ENCODE assay signal across 32 cellular contexts in the genomic region with DNA sequence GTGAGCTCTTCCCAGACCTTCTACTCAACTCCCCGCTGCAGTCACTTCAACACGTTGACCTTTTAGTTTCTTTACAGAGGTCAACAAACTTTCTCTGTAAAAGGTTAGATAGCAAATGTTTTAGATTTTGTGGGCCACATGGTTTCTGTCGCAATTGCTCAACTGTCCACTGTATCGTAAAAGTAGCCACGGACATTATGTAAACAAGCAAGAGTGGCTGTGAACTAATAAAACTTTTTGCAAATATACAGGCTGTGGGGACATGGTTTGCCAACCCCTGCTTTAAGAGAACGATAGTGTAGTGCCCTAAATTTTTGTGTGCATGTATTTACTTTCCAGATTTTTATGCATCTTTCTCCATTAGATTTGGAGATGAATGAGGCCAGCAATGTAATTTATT.
"Had no signal": no experiment of that assay in that cellular context is flagged by ENCODE, and none has a peak within 500 bp of the region (broad histone marks: within the 10 kb centered on the region; RNA-seq: fewer than 3 reads in every experiment).

No MANE protein-coding gene starts in this region.

- H3K27me3 Mint-ChIP-seq: activated CD4-positive, alpha-beta memory T cell treated with anti-CD3 and anti-CD28 coated beads for 36 hours; activated CD4-positive, alpha-beta T cell treated with anti-CD3 and anti-CD28 coated beads for 36 hours; activated CD8-positive, alpha-beta memory T cell treated with anti-CD3 and anti-CD28 coated beads, Interleukin-2, amount 10 ng/mL, durations not matched to agents 7 days and 5 days; activated naive CD4-positive, alpha-beta T cell treated with anti-CD3 and anti-CD28 coated beads, Interleukin-2, amount 10 ng/mL, durations not matched to agents 7 days and 5 days; activated naive CD8-positive, alpha-beta T cell treated with anti-CD3 and anti-CD28 coated beads, Interleukin-2, amount 50 U/mL, for 24 hours had no signal

- H3K27ac ChIP-seq: KMS-11, SJSA1 had no signal

- H3K36me3 Mint-ChIP-seq: activated CD4-positive, alpha-beta memory T cell treated with anti-CD3 and anti-CD28 coated beads for 36 hours; activated CD8-positive, alpha-beta memory T cell treated with anti-CD3 and anti-CD28 coated beads, Interleukin-2, amount 10 ng/mL, durations not matched to agents 7 days and 5 days; activated naive CD4-positive, alpha-beta T cell treated with anti-CD3 and anti-CD28 coated beads, Interleukin-2, amount 10 ng/mL, durations not matched to agents 7 days and 5 days; activated naive CD8-positive, alpha-beta T cell; brain had no signal

- H3K4me3 Mint-ChIP-seq: activated CD4-positive, alpha-beta memory T cell treated with anti-CD3 and anti-CD28 coated beads for 36 hours; activated CD4-positive, alpha-beta T cell treated with anti-CD3 and anti-CD28 coated beads for 36 hours; activated CD8-positive, alpha-beta memory T cell treated with anti-CD3 and anti-CD28 coated beads, Interleukin-2, amount 10 ng/mL, durations not matched to agents 7 days and 5 days; activated naive CD4-positive, alpha-beta T cell treated with anti-CD3 and anti-CD28 coated beads, Interleukin-2, amount 10 ng/mL, durations not matched to agents 7 days and 5 days; activated naive CD8-positive, alpha-beta T cell; activated naive CD8-positive, alpha-beta T cell treated with anti-CD3 and anti-CD28 coated beads, Interleukin-2, amount 50 U/mL, for 24 hours; brain; T-helper 1 cell treated with Interleukin-12 subunit alpha and Interleukin-12 subunit beta and Interleukin-4 antibody, amounts not matched to agents 30 μg/mL and 1 μg/mL, for 36 hours; T-helper 2 cell treated with Interferon-gamma antibody and Interleukin-4, amounts not matched to agents 5 μg/mL and 100 μg/mL, for 36 hours; WTC11 had no signal

- H3K27ac Mint-ChIP-seq: activated CD4-positive, alpha-beta memory T cell treated with anti-CD3 and anti-CD28 coated beads for 36 hours; activated CD4-positive, alpha-beta T cell treated with anti-CD3 and anti-CD28 coated beads for 36 hours; activated CD8-positive, alpha-beta memory T cell treated with anti-CD3 and anti-CD28 coated beads, Interleukin-2, amount 10 ng/mL, durations not matched to agents 7 days and 5 days; activated naive CD4-positive, alpha-beta T cell treated with anti-CD3 and anti-CD28 coated beads, Interleukin-2, amount 10 ng/mL, durations not matched to agents 7 days and 5 days; activated naive CD8-positive, alpha-beta T cell; activated naive CD8-positive, alpha-beta T cell treated with anti-CD3 and anti-CD28 coated beads, Interleukin-2, amount 50 U/mL, for 24 hours; T-helper 1 cell treated with Interleukin-12 subunit alpha and Interleukin-12 subunit beta and Interleukin-4 antibody, amounts not matched to agents 30 μg/mL and 1 μg/mL, for 36 hours; T-helper 2 cell treated with Interferon-gamma antibody and Interleukin-4, amounts not matched to agents 5 μg/mL and 100 μg/mL, for 36 hours; WTC11 had no signal

- DNase-seq: activated CD4-positive, alpha-beta memory T cell treated with anti-CD3 and anti-CD28 coated beads for 36 hours; activated CD4-positive, alpha-beta T cell treated with anti-CD3 and anti-CD28 coated beads for 36 hours; activated CD4-positive, alpha-beta T cell treated with anti-CD3 and anti-CD28 coated beads, Interleukin-2, amount 50 U/mL, for 1 hour; activated CD8-positive, alpha-beta memory T cell treated with anti-CD3 and anti-CD28 coated beads for 24 hours; activated CD8-positive, alpha-beta memory T cell treated with anti-CD3 and anti-CD28 coated beads, Interleukin-2, amount 10 ng/mL, durations not matched to agents 7 days and 5 days; activated CD8-positive, alpha-beta memory T cell treated with anti-CD3 and anti-CD28 coated beads, Interleukin-2, amount 50 U/mL, for 48 hours; activated effector memory CD4-positive, alpha-beta T cell treated with Interleukin-2 at 50 U/mL for 16 hours; activated naive CD4-positive, alpha-beta T cell treated with anti-CD3 and anti-CD28 coated beads, Interleukin-2, amount 10 ng/mL, durations not matched to agents 7 days and 5 days; activated naive CD8-positive, alpha-beta T cell treated with anti-CD3 and anti-CD28 coated beads, Interleukin-2, amount 50 U/mL, for 24 hours; activated T-cell treated with anti-CD3 and anti-CD28 coated beads, Interleukin-2, amount 50 U/mL, for 48 hours; anterior cingulate cortex; caudate nucleus; MG63; NCI-H1048; NCI-H1105 treated with DMSO at 0.1 percent for 48 hours; NCI-H1436; NCI-H1694; NCI-H1930; NCI-H2081 treated with DMSO at 0.1 percent for 48 hours; NCI-H226; NCI-H524 treated with DMSO at 0.1 percent for 48 hours; SHP77; SK-N-SH had no signal

- H3K4me1 Mint-ChIP-seq: activated CD8-positive, alpha-beta memory T cell treated with anti-CD3 and anti-CD28 coated beads, Interleukin-2, amount 10 ng/mL, durations not matched to agents 7 days and 5 days; activated naive CD4-positive, alpha-beta T cell treated with anti-CD3 and anti-CD28 coated beads, Interleukin-2, amount 10 ng/mL, durations not matched to agents 7 days and 5 days; activated naive CD8-positive, alpha-beta T cell treated with anti-CD3 and anti-CD28 coated beads, Interleukin-2, amount 50 U/mL, for 24 hours; brain; WTC11 had no signal

- H3K9me3 Mint-ChIP-seq: activated naive CD4-positive, alpha-beta T cell treated with anti-CD3 and anti-CD28 coated beads, Interleukin-2, amount 10 ng/mL, durations not matched to agents 7 days and 5 days; T-helper 2 cell treated with Interferon-gamma antibody and Interleukin-4, amounts not matched to agents 5 μg/mL and 100 μg/mL, for 36 hours had no signal

- ATAC-seq: activated CD4-positive, CD25-positive, alpha-beta regulatory T cell treated with anti-CD3 and anti-CD28 coated beads, Interleukin-2, amount 50 U/mL, for 24 hours; activated CD8-positive, alpha-beta memory T cell treated with anti-CD3 and anti-CD28 coated beads, Interleukin-2, amount 10 ng/mL, durations not matched to agents 7 days and 5 days; activated naive CD8-positive, alpha-beta T cell treated with anti-CD3 and anti-CD28 coated beads, Interleukin-2, amount 50 U/mL, for 24 hours; Panc1; WTC11 had no signal
